ENCODE assay signal across 10 cellular contexts in genomic region chr7:97731736-97732370, GRCh38. TPM values are rescaled to one million over a fixed set of nuclear protein-coding genes. Genes with fewer than 3 reads are reported as not detected.
A peak's percentile ranks its signal among the peaks of the same experiment; 100 is the strongest.
DNase-seq lines count a peak whose midpoint lies in the region; TF ChIP-seq lines count a peak whose summit lies in the region.
"Had no signal": no experiment of that assay in that cellular context is flagged by ENCODE, and none has a peak within 500 bp of the region (broad histone marks: within the 10 kb centered on the region; RNA-seq: fewer than 3 reads in every experiment).

Gene TAC1, plus strand, starts transcription at chr7:97732086. Its CDS starts 527 bp downstream, at chr7:97732613.

- H3K27me3 Mint-ChIP-seq in endodermal cell (ENCODE audit: insufficient read depth): peaks cover 83% of the 10 kb centered on the region

- H3K4me1 ChIP-seq in endodermal cell (ENCODE audit: control insufficient read depth, insufficient read depth, low read length) (no peaks in the 10 kb centered on the region), muscle layer of duodenum (ENCODE audit: control insufficient read depth in 1 of 2, insufficient read depth in 2 of 2, low read length in 2 of 2) (peaks cover 0 to 26% of the 10 kb centered on the region in 2 donors), vagina (peaks cover 23% of the 10 kb centered on the region)
- H3K4me1 ChIP-seq: Caco-2 had no signal

- intact Hi-C loops in vagina (cut with DNase I): no loop called here

- H3K27ac Mint-ChIP-seq in endodermal cell: no peak within 1 kb of the TSS

- H3K4me3 Mint-ChIP-seq in endodermal cell: peak within 1 kb of the TSS; percentile 51

- H3K27me3 ChIP-seq in endodermal cell (ENCODE audit: control insufficient read depth, insufficient read depth, low read length, poor library complexity, severe bottlenecking) (peaks cover 93% of the 10 kb centered on the region), muscle layer of duodenum (ENCODE audit: low read depth, low read length) (peaks cover 31% of the 10 kb centered on the region), vagina (peaks cover 4% of the 10 kb centered on the region)

- H3K9me3 ChIP-seq in endodermal cell (ENCODE audit: control insufficient read depth, low read length): no peaks in the 10 kb centered on the region
- H3K9me3 ChIP-seq in muscle layer of duodenum (ENCODE audit: control insufficient read depth in 1 of 2, low read length in 2 of 2): no peaks in the 10 kb centered on the region
- no peaks in the 10 kb centered on the region for H3K9me3 ChIP-seq in vagina
- H3K9me3 ChIP-seq: Caco-2 had no signal

- DNase-seq in stimulated activated CD4-positive, alpha-beta T cell treated with anti-CD3 and anti-CD28 coated beads, Interleukin-15, amount 100 ng/mL, for 24 hours: peak; percentile 32
- DNase-seq in stimulated activated CD4-positive, alpha-beta T cell treated with anti-CD3 and anti-CD28 coated beads, Interleukin-12 subunit alpha, Interleukin-12 subunit beta, amount 100 ng/mL, for 4 hours: no peak
- DNase-seq in endodermal cell (peak; percentile 78), vagina (ENCODE audit: extremely low spot score in 2 of 2) (no peak), NCI-H526 (lab: John Stamatoyannopoulos, UW) (no peak), NCI-H524 treated with DMSO at 0.1 percent for 48 hours (lab: John Stamatoyannopoulos, UW) (no peak), HuH-7 (ENCODE audit: low spot score) (no peak)
- DNase-seq: activated CD8-positive, alpha-beta memory T cell treated with anti-CD3 and anti-CD28 coated beads, Interleukin-2, amount 50 U/mL, for 48 hours; Caco-2 had no signal

- H3K27ac ChIP-seq in endodermal cell (ENCODE audit: low read depth, low read length) (no peak within 1 kb of the TSS), muscle layer of duodenum (ENCODE audit: low read length) (no peak within 1 kb of the TSS), vagina (no peak within 1 kb of the TSS)

- peak within 1 kb of the TSS; percentile 76 for H3K4me3 ChIP-seq in endodermal cell (ENCODE audit: low read length)
- peak within 1 kb of the TSS; percentile 45 to 58 for H3K4me3 ChIP-seq in muscle layer of duodenum (ENCODE audit: low read depth in 1 of 2, low read length in 2 of 2)
- H3K4me3 ChIP-seq in vagina: peak within 1 kb of the TSS; percentile 6 to 35

- H3K4me1 Mint-ChIP-seq in endodermal cell: peaks cover 16% of the 10 kb centered on the region

- H3K36me3 Mint-ChIP-seq in endodermal cell (ENCODE audit: low read depth): no peaks in the 10 kb centered on the region

- TF ChIP-seq POLR2A in vagina (IDR thresholded peaks at IDR 0.05): no peak

- H3K9me3 Mint-ChIP-seq in endodermal cell: no peaks in the 10 kb centered on the region

- WGBS in endodermal cell (ENCODE audit: insufficient coverage in 1 of 2, insufficient read length in 1 of 2), 2 experiments: 1 to 3% methylated on average over 18 to 52 of the region's 52 CpGs

- H3K36me3 ChIP-seq in endodermal cell (ENCODE audit: control insufficient read depth, insufficient read depth, low read length) (no peaks in the 10 kb centered on the region), muscle layer of duodenum (ENCODE audit: control insufficient read depth in 1 of 2, insufficient read depth in 2 of 2, low read length in 2 of 2) (no peaks in the 10 kb centered on the region), vagina (no peaks in the 10 kb centered on the region)

- no peak within 1 kb of the TSS for H3K9ac ChIP-seq in endodermal cell (ENCODE audit: extremely low read depth, low read length, poor library complexity, severe bottlenecking)

- TF ChIP-seq CTCF in endodermal cell (conservative IDR thresholded peaks at IDR 0.05): no peak
- TF ChIP-seq CTCF in vagina (IDR thresholded peaks at IDR 0.05): no peak

RNA-seq across cellular contexts. Expression of gene TAC1, which starts in this region (rescaled TPM):
- total RNA-seq in endodermal cell (not detected), vagina (7.1 TPM)
- 4.7 TPM for polyA plus RNA-seq in endodermal cell (2013, experiment 1 of 2)
- 3.1 TPM for polyA plus RNA-seq in endodermal cell (2013, experiment 2 of 2)
- total RNA-seq: Caco-2 had no signal

Comparison
In these comparisons a context has a peak if more than half of its experiments do, and no peak if none do; other contexts are left out.
1. DNase-seq: peak in stimulated activated CD4-positive, alpha-beta T cell treated with anti-CD3 and anti-CD28 coated beads, Interleukin-15, amount 100 ng/mL, for 24 hours (single experiment) and endodermal cell (single experiment); none in stimulated activated CD4-positive, alpha-beta T cell treated with anti-CD3 and anti-CD28 coated beads, Interleukin-12 subunit alpha, Interleukin-12 subunit beta, amount 100 ng/mL, for 4 hours (single experiment), vagina (0 of 2), NCI-H526 (0 of 2), NCI-H524 treated with DMSO at 0.1 percent for 48 hours (single experiment) and HuH-7 (single experiment).
2. H3K4me3 ChIP-seq: peak in every context shown above with its lines; median percentile 76 in endodermal cell; 52 in muscle layer of duodenum; 20 in vagina.